Comparison of ENCODE assay signal across 31 cellular contexts in the genomic region with DNA sequence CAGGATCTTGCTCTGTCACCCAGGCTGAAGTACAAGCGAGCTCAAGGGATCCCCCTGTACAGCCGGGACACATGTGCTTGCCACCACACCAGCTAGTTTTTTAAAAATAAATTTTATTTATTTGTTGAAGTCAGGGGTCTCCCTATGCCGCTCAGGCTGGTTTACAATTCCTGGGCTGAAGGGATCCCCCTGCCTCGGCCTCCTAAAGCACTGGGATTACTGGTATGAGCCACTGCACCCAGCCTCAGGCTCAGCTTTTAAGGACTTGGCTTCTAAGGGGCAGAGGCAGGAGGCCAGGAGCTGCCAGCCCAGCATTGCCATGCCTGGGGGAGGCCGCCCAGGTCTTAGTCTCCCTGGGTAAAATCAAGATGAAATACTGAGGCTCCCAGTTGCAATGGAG. TPM values are rescaled to one million over a fixed set of nuclear protein-coding genes. Genes with fewer than 3 reads are reported as not detected.
"Had no signal": no experiment of that assay in that cellular context is flagged by ENCODE, and none has a peak within 500 bp of the region (broad histone marks: within the 10 kb centered on the region; RNA-seq: fewer than 3 reads in every experiment).

No MANE protein-coding gene starts in this region.

- ATAC-seq: activated CD4-positive, alpha-beta T cell treated with anti-CD3 and anti-CD28 coated beads for 36 hours; activated CD8-positive, alpha-beta T cell treated with anti-CD3 and anti-CD28 coated beads, Interleukin-2, amount 10 ng/mL, durations not matched to agents 7 days and 5 days; body of pancreas; Panc1 had no signal

- H3K27me3 Mint-ChIP-seq: activated CD4-positive, alpha-beta T cell treated with anti-CD3 and anti-CD28 coated beads, Interleukin-2, amount 10 ng/mL, durations not matched to agents 7 days and 5 days; activated naive CD4-positive, alpha-beta T cell treated with anti-CD3 and anti-CD28 coated beads, Interleukin-2, amount 50 U/mL, for 24 hours; activated naive CD8-positive, alpha-beta T cell treated with anti-CD3 and anti-CD28 coated beads, Interleukin-2, amount 10 ng/mL, durations not matched to agents 7 days and 5 days; activated T-cell treated with anti-CD3 and anti-CD28 coated beads, Interleukin-2, amount 50 U/mL, for 24 hours had no signal

- H3K27ac ChIP-seq: body of pancreas, breast epithelium, SJCRH30, SK-N-MC had no signal

- H3K4me3 ChIP-seq: body of pancreas, breast epithelium, MG63, SJCRH30, SK-N-MC had no signal

- H3K4me3 Mint-ChIP-seq: activated CD4-positive, alpha-beta T cell treated with anti-CD3 and anti-CD28 coated beads for 36 hours; activated CD4-positive, alpha-beta T cell treated with anti-CD3 and anti-CD28 coated beads, Interleukin-2, amount 10 ng/mL, durations not matched to agents 7 days and 5 days; activated CD8-positive, alpha-beta T cell treated with anti-CD3 and anti-CD28 coated beads, Interleukin-2, amount 10 ng/mL, durations not matched to agents 7 days and 5 days; activated naive CD4-positive, alpha-beta T cell treated with anti-CD3 and anti-CD28 coated beads, Interleukin-2, amount 50 U/mL, for 24 hours; activated naive CD8-positive, alpha-beta T cell treated with anti-CD3 and anti-CD28 coated beads, Interleukin-2, amount 10 ng/mL, durations not matched to agents 7 days and 5 days; activated T-cell treated with anti-CD3 and anti-CD28 coated beads, Interleukin-2, amount 50 U/mL, for 24 hours had no signal

- H3K9me3 ChIP-seq: body of pancreas, breast epithelium, MG63, SJCRH30 had no signal

- H3K36me3 ChIP-seq: breast epithelium, MG63, SJCRH30 had no signal

- H3K4me1 Mint-ChIP-seq: activated CD4-positive, alpha-beta T cell treated with anti-CD3 and anti-CD28 coated beads for 36 hours; activated CD4-positive, alpha-beta T cell treated with anti-CD3 and anti-CD28 coated beads, Interleukin-2, amount 10 ng/mL, durations not matched to agents 7 days and 5 days; activated naive CD4-positive, alpha-beta T cell treated with anti-CD3 and anti-CD28 coated beads, Interleukin-2, amount 50 U/mL, for 24 hours; activated naive CD8-positive, alpha-beta T cell treated with anti-CD3 and anti-CD28 coated beads, Interleukin-2, amount 10 ng/mL, durations not matched to agents 7 days and 5 days had no signal

- DNase-seq: activated CD4-positive, alpha-beta T cell treated with anti-CD3 and anti-CD28 coated beads for 36 hours; activated CD4-positive, alpha-beta T cell treated with anti-CD3 and anti-CD28 coated beads, Interleukin-2, amount 10 ng/mL, durations not matched to agents 7 days and 5 days; activated CD4-positive, alpha-beta T cell treated with anti-CD3 and anti-CD28 coated beads, Interleukin-2, amount 50 U/mL, for 48 hours; activated CD8-positive, alpha-beta T cell treated with anti-CD3 and anti-CD28 coated beads, Interleukin-2, amount 10 ng/mL, durations not matched to agents 7 days and 5 days; activated gamma-delta T cell; activated naive CD4-positive, alpha-beta T cell treated with Interleukin-2 at 50 U/mL for 16 hours; activated naive CD8-positive, alpha-beta T cell treated with anti-CD3 and anti-CD28 coated beads, Interleukin-2, amount 10 ng/mL, durations not matched to agents 7 days and 5 days; activated T-cell treated with anti-CD3 and anti-CD28 coated beads, Interleukin-2, amount 50 U/mL, for 24 hours; body of pancreas; Kasumi-1; KG1; MG63; NCI-H1048; NCI-H1105 treated with DMSO at 0.1 percent for 48 hours; NCI-H1436; NCI-H1694; NCI-H1930; NCI-H2081 treated with DMSO at 0.1 percent for 48 hours; NCI-H226; NCI-H524 treated with DMSO at 0.1 percent for 48 hours; SHP77; SJCRH30 had no signal

- H3K36me3 Mint-ChIP-seq: activated naive CD4-positive, alpha-beta T cell treated with anti-CD3 and anti-CD28 coated beads, Interleukin-2, amount 50 U/mL, for 24 hours; activated naive CD8-positive, alpha-beta T cell treated with anti-CD3 and anti-CD28 coated beads, Interleukin-2, amount 10 ng/mL, durations not matched to agents 7 days and 5 days had no signal

- H3K4me1 ChIP-seq: body of pancreas, breast epithelium, SJCRH30 had no signal

- H3K27ac Mint-ChIP-seq: activated CD4-positive, alpha-beta T cell treated with anti-CD3 and anti-CD28 coated beads for 36 hours; activated CD4-positive, alpha-beta T cell treated with anti-CD3 and anti-CD28 coated beads, Interleukin-2, amount 10 ng/mL, durations not matched to agents 7 days and 5 days; activated CD8-positive, alpha-beta T cell treated with anti-CD3 and anti-CD28 coated beads, Interleukin-2, amount 10 ng/mL, durations not matched to agents 7 days and 5 days; activated naive CD4-positive, alpha-beta T cell treated with anti-CD3 and anti-CD28 coated beads, Interleukin-2, amount 50 U/mL, for 24 hours; activated naive CD8-positive, alpha-beta T cell treated with anti-CD3 and anti-CD28 coated beads, Interleukin-2, amount 10 ng/mL, durations not matched to agents 7 days and 5 days; activated T-cell treated with anti-CD3 and anti-CD28 coated beads, Interleukin-2, amount 50 U/mL, for 24 hours; activated T-helper 2 cell treated with anti-CD3 and anti-CD28 coated beads, Interferon-gamma antibody, Interleukin-2, Interleukin-4, amounts not matched to agents 10 μg/mL and 5 μg/mL and 100 μg/mL, durations not matched to agents 14 hours and 24 hours and 36 hours had no signal

- H3K9me3 Mint-ChIP-seq: activated CD4-positive, alpha-beta T cell treated with anti-CD3 and anti-CD28 coated beads, Interleukin-2, amount 10 ng/mL, durations not matched to agents 7 days and 5 days; activated naive CD4-positive, alpha-beta T cell treated with anti-CD3 and anti-CD28 coated beads, Interleukin-2, amount 50 U/mL, for 24 hours; activated naive CD8-positive, alpha-beta T cell treated with anti-CD3 and anti-CD28 coated beads, Interleukin-2, amount 10 ng/mL, durations not matched to agents 7 days and 5 days; activated T-cell treated with anti-CD3 and anti-CD28 coated beads, Interleukin-2, amount 50 U/mL, for 24 hours; activated T-helper 2 cell treated with anti-CD3 and anti-CD28 coated beads, Interferon-gamma antibody, Interleukin-2, Interleukin-4, amounts not matched to agents 10 μg/mL and 5 μg/mL and 100 μg/mL, durations not matched to agents 14 hours and 24 hours and 36 hours had no signal

- H3K27me3 ChIP-seq: body of pancreas, breast epithelium, MG63 had no signal

RNA-seq across cellular contexts. Expression of a gene that starts 37.3 kb away (rescaled TPM):
- total RNA-seq: activated CD4-positive, alpha-beta T cell treated with anti-CD3 and anti-CD28 coated beads for 36 hours; activated CD4-positive, alpha-beta T cell treated with anti-CD3 and anti-CD28 coated beads, Interleukin-2, amount 10 ng/mL, durations not matched to agents 7 days and 5 days; activated CD8-positive, alpha-beta T cell treated with anti-CD3 and anti-CD28 coated beads, Interleukin-2, amount 10 ng/mL, durations not matched to agents 7 days and 5 days; activated naive CD8-positive, alpha-beta T cell treated with anti-CD3 and anti-CD28 coated beads, Interleukin-2, amount 10 ng/mL, durations not matched to agents 7 days and 5 days; breast epithelium; NCI-H460; RPMI7951; SJCRH30; T-helper 1 cell treated with Interleukin-12 subunit alpha and Interleukin-12 subunit beta and Interleukin-4 antibody, amounts not matched to agents 30 ng/mL and 1 ng/mL, for 36 hours; T-helper 2 cell treated with Interferon-gamma antibody and Interleukin-4, amounts not matched to agents 100 ng/mL and 5 ng/mL, for 36 hours had no signal
